In the genomic region with DNA sequence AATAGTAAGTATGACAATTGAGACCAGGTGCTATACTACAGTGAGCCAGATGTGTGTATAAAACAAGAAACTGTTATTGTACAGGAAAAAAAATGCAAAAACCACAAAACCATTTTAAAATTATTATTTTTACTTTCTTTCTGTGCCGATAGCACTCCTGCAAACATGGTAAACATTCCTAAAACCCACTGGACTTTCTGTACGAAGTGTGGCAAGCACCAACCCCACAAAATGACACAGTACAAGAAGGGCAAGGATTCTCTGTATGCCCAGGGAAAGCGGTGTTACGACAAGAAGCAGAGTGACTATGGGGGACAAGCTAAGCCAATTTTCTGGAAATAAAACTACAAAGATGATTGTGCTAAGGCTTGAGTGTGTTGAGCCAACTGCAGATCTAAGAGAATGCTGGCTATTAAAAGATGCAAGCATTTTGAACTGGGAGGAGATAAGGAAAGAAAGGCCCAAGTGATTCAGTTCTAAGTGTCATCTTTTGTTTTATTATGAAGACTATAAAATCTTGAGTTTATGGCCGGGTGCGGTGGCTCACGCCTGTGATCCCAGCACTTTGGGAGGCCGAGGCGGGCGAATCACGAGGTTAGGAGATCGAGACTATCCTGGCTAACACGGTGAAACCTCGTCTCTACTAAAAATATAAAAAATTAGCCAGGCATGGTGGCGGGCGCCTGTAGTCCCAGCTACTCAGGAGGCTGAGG, we compare ENCODE assay signal across 7 cellular contexts. TPM values are rescaled to one million over a fixed set of nuclear protein-coding genes. Genes with fewer than 3 reads are reported as not detected.
DNase-seq lines count a peak whose midpoint lies in the region; ATAC-seq and TF ChIP-seq lines count a peak whose summit lies in the region.
"Not testable (repeated sequence)": the region's sequence is repeated elsewhere in the genome, so short reads cannot be mapped to it uniquely, and the experiment has no call there.

No MANE protein-coding gene starts in this region.

- intact Hi-C loops in CD4-positive, alpha-beta T cell (cut with DNase I, micrococcal nuclease); PC-9 (cut with micrococcal nuclease; ENCODE audit: unreplicated experiment): not testable (repeated sequence)
- intact Hi-C loops in activated CD4-positive, alpha-beta T cell treated with anti-CD3 and anti-CD28 coated beads for 36 hours (cut with DNase I, micrococcal nuclease) = loop anchor here in 1 of 2 experiments (2.0 kb wide), 1 partner anchor 24 kb away; no protein-coding TSS in a partner anchor
- intact Hi-C loops in mammary epithelial cell (cut with micrococcal nuclease) = loop anchor here (2.0 kb wide), 1 partner anchor 24 kb away; no protein-coding TSS in a partner anchor

- not testable (repeated sequence) for H3K9me3 Mint-ChIP-seq in CD4-positive, alpha-beta T cell; HFFc6; activated CD4-positive, alpha-beta T cell treated with anti-CD3 and anti-CD28 coated beads for 36 hours (ENCODE audit: low read depth)

- peaks cover 55% of the 10 kb centered on the region for H3K4me1 Mint-ChIP-seq in CD4-positive, alpha-beta T cell (ENCODE audit: low read depth)
- peaks cover 39% of the 10 kb centered on the region for H3K4me1 Mint-ChIP-seq in HFFc6 (ENCODE audit: low read depth)
- H3K4me1 Mint-ChIP-seq in activated CD4-positive, alpha-beta T cell treated with anti-CD3 and anti-CD28 coated beads for 36 hours = peaks cover 44% of the 10 kb centered on the region

- H3K4me2 ChIP-seq in PC-9 (peak overlapping the region; percentile 55; the same call in 1 of the 2 replicates), mammary epithelial cell (ENCODE audit: insufficient read depth, low read depth, low read length) (peak overlapping the region; percentile 68), osteoblast (ENCODE audit: insufficient read depth, low read length) (peak overlapping the region; percentile 72)

- 98% methylated on average over 14 of the region's 16 CpGs for WGBS in mammary epithelial cell (ENCODE audit: low coverage, missing lambda C conversion rate)

- POLR2A ChIA-PET in CD4-positive, alpha-beta T cell (lab: Charles Lee); PC-9 (lab: Charles Lee; ENCODE audit: unreplicated experiment); activated CD4-positive, alpha-beta T cell treated with anti-CD3 and anti-CD28 coated beads for 36 hours (lab: Charles Lee): not testable (repeated sequence)

- H3F3A ChIP-seq in PC-9 (ENCODE audit: insufficient read depth, low read depth) = peaks cover 20% of the 10 kb centered on the region; the same call in 1 of the 2 replicates

- not testable (repeated sequence) for H3K36me3 Mint-ChIP-seq in CD4-positive, alpha-beta T cell (ENCODE audit: low read depth); HFFc6 (ENCODE audit: low read depth)
- H3K36me3 Mint-ChIP-seq in activated CD4-positive, alpha-beta T cell treated with anti-CD3 and anti-CD28 coated beads for 36 hours (ENCODE audit: low read depth) = peaks cover 29% of the 10 kb centered on the region

- TF ChIP-seq CTCF in CD4-positive, alpha-beta T cell (IDR thresholded peaks at IDR 0.05); HFFc6 (IDR thresholded peaks at IDR 0.05); PC-9 (conservative IDR thresholded peaks at IDR 0.05); mammary epithelial cell (conservative IDR thresholded peaks at IDR 0.05 in 1 of 2, IDR thresholded peaks at IDR 0.05 in 1 of 2; ENCODE audit: extremely low read depth in 1 of 2, insufficient read depth in 1 of 2, low read depth in 1 of 2, low read length in 2 of 2); foreskin fibroblast (IDR thresholded peaks at IDR 0.05; ENCODE audit: low read depth, low read length); osteoblast (IDR thresholded peaks at IDR 0.05; ENCODE audit: extremely low read depth, low read depth, low read length): not testable (repeated sequence)

- not testable (repeated sequence) for H3K27ac Mint-ChIP-seq in CD4-positive, alpha-beta T cell
- peak overlapping the region; percentile 85 for H3K27ac Mint-ChIP-seq in HFFc6
- H3K27ac Mint-ChIP-seq in activated CD4-positive, alpha-beta T cell treated with anti-CD3 and anti-CD28 coated beads for 36 hours = peak overlapping the region; percentile 63

- not testable (repeated sequence) for H3K36me3 ChIP-seq in PC-9 (ENCODE audit: low read depth); mammary epithelial cell (ENCODE audit: insufficient read depth, low read length); osteoblast (ENCODE audit: insufficient read depth, low read length)

- not testable (repeated sequence) for H3K79me2 ChIP-seq in PC-9 (ENCODE audit: low read depth); osteoblast (ENCODE audit: insufficient read depth, low read length)
- peaks cover 19% of the 10 kb centered on the region for H3K79me2 ChIP-seq in mammary epithelial cell (ENCODE audit: insufficient read depth, low read length)

- H4K20me1 ChIP-seq in PC-9 (ENCODE audit: insufficient read depth); mammary epithelial cell (ENCODE audit: insufficient read depth, low read length); osteoblast (ENCODE audit: insufficient read depth, low read length): not testable (repeated sequence)

- CTCF ChIA-PET in CD4-positive, alpha-beta T cell (lab: Charles Lee); PC-9 (lab: Charles Lee); activated CD4-positive, alpha-beta T cell treated with anti-CD3 and anti-CD28 coated beads for 36 hours (lab: Charles Lee); mammary epithelial cell (lab: Charles Lee; ENCODE audit: low non-redundant PET): not testable (repeated sequence)

- H3K4me3 Mint-ChIP-seq in CD4-positive, alpha-beta T cell = peak overlapping the region; percentile 28
- H3K4me3 Mint-ChIP-seq in HFFc6 = peak overlapping the region; percentile 59
- H3K4me3 Mint-ChIP-seq in activated CD4-positive, alpha-beta T cell treated with anti-CD3 and anti-CD28 coated beads for 36 hours = not testable (repeated sequence)

- H2AFZ ChIP-seq in PC-9 = peak overlapping the region; percentile 86; the same call in 1 of the 2 replicates
- not testable (repeated sequence) for H2AFZ ChIP-seq in mammary epithelial cell (ENCODE audit: low read depth, low read length)
- peak overlapping the region; percentile 75 for H2AFZ ChIP-seq in osteoblast (ENCODE audit: low read length)

- H3K4me1 ChIP-seq in PC-9 (replicated peaks; ENCODE audit: insufficient read depth) (peaks cover 37% of the 10 kb centered on the region), mammary epithelial cell (ENCODE audit: insufficient read depth, low read length) (peaks cover 59% of the 10 kb centered on the region), osteoblast (ENCODE audit: insufficient read depth, low read length) (peaks cover 10% of the 10 kb centered on the region)

- DNase-seq in CD4-positive, alpha-beta T cell; PC-9; activated CD4-positive, alpha-beta T cell treated with anti-CD3 and anti-CD28 coated beads for 36 hours; mammary epithelial cell; osteoblast (ENCODE audit: insufficient read length, low spot score, missing footprints): not testable (repeated sequence)
- peak; percentile 11 for DNase-seq in HFFc6
- peak; percentile 31 to 65 for DNase-seq in foreskin fibroblast

- not testable (repeated sequence) for H3K4me3 ChIP-seq in PC-9; mammary epithelial cell (replicated peaks in 1 of 3; ENCODE audit: insufficient read depth in 1 of 3, low read depth in 2 of 3, low read length in 3 of 3)
- H3K4me3 ChIP-seq in foreskin fibroblast (ENCODE audit: low read depth in 1 of 2, low read length in 2 of 2) = peak overlapping the region; percentile 19 to 20
- peak overlapping the region; percentile 14 for H3K4me3 ChIP-seq in osteoblast (ENCODE audit: insufficient read depth, low read length)

- H3K9ac ChIP-seq in mammary epithelial cell (ENCODE audit: insufficient read depth, low read length) = peak overlapping the region; percentile 55

- not testable (repeated sequence) for ATAC-seq in CD4-positive, alpha-beta T cell (ENCODE audit: poor library complexity); activated CD4-positive, alpha-beta T cell treated with anti-CD3 and anti-CD28 coated beads for 36 hours

- H3K9me2 ChIP-seq in PC-9 (ENCODE audit: insufficient read depth) = not testable (repeated sequence)

- H3K27ac ChIP-seq in CD4-positive, alpha-beta T cell (ENCODE audit: low read depth, low read length) = not testable (repeated sequence)
- H3K27ac ChIP-seq in PC-9 (peak overlapping the region; percentile 97), mammary epithelial cell (ENCODE audit: insufficient read depth, low read depth, low read length) (peak overlapping the region; percentile 98), osteoblast (ENCODE audit: low read depth, low read length) (peak overlapping the region; percentile 74)

- H3K27me3 Mint-ChIP-seq in CD4-positive, alpha-beta T cell; HFFc6 (ENCODE audit: insufficient read depth); activated CD4-positive, alpha-beta T cell treated with anti-CD3 and anti-CD28 coated beads for 36 hours: not testable (repeated sequence)

- H3K9me3 ChIP-seq in CD4-positive, alpha-beta T cell (ENCODE audit: control insufficient read depth, low read length); PC-9 (ENCODE audit: insufficient read depth, low read depth); mammary epithelial cell (replicated peaks; ENCODE audit: insufficient read depth, low read length); osteoblast (ENCODE audit: low read depth, low read length): not testable (repeated sequence)

- in situ Hi-C loops in mammary epithelial cell (cut with MboI; ENCODE audit: low sequenced_read_pairs in 2 of 2) = not testable (repeated sequence)

- BruUV-seq in PC-9 (replicated peaks; lab: Mats Ljungman, UMichigan); mammary epithelial cell (replicated peaks; lab: Mats Ljungman, UMichigan): not testable (repeated sequence)

- dilution Hi-C loops in mammary epithelial cell (cut with HindIII; ENCODE audit: low sequenced_read_pairs) = not testable (repeated sequence)

- H3K27me3 ChIP-seq in CD4-positive, alpha-beta T cell (ENCODE audit: control insufficient read depth, insufficient read depth, low read length); PC-9 (ENCODE audit: insufficient read depth, low read depth); mammary epithelial cell (ENCODE audit: insufficient read depth, low read length); osteoblast (ENCODE audit: insufficient read depth, low read length): not testable (repeated sequence)

RNA-seq across cellular contexts. Expression of a gene that starts 26.0 kb away (rescaled TPM):
- 1 to 10 TPM in 1 of 2 experiments, under 1 TPM in 1; 0.74 to 1.1 TPM for total RNA-seq in CD4-positive, alpha-beta T cell
- total RNA-seq in HFFc6 (2021; fragmentation: NEBNext Ultra II Directional; extraction: Animal tissue kit (Norgen Biotek cat#: 25700)) = under 1 TPM; 0.50 to 0.78 (median 0.57) TPM
- total RNA-seq in PC-9 (2021) = 0.78 and 1.4 TPM in 2 replicates
- total RNA-seq in activated CD4-positive, alpha-beta T cell treated with anti-CD3 and anti-CD28 coated beads for 36 hours = 1 to 10 TPM; 3.2 to 3.5 TPM
- 1 to 10 TPM; 5.5 to 8.1 TPM for total RNA-seq in mammary epithelial cell
- polyA plus RNA-seq in mammary epithelial cell = 2.1 TPM
- 0.98 TPM for polyA minus RNA-seq in mammary epithelial cell
- 2.1 and 2.2 TPM in 2 replicates for total RNA-seq in osteoblast
